ENCODE assay signal across 11 cellular contexts in genomic region chr1:151825811-151826660, GRCh38.
A peak's percentile ranks its signal among the peaks of the same experiment; 100 is the strongest.
DNase-seq lines count a peak whose midpoint lies in the region; ATAC-seq and TF ChIP-seq lines count a peak whose summit lies in the region.
"Had no signal": no experiment of that assay in that cellular context is flagged by ENCODE, and none has a peak within 500 bp of the region (broad histone marks: within the 10 kb centered on the region; RNA-seq: fewer than 3 reads in every experiment).

No MANE protein-coding gene starts in this region.

- POLR2A ChIA-PET in RWPE1 (lab: Yijun Ruan, JAX; ENCODE audit: low non-redundant PET), result no interaction called here

- CTCF ChIA-PET in RWPE1 (lab: Yijun Ruan, JAX), result no interaction called here

- TF ChIP-seq CTCF in RWPE1 (conservative IDR thresholded peaks at IDR 0.05; ENCODE audit: low read depth), result no peak

- H3K9me3 Mint-ChIP-seq in stimulated activated naive CD8-positive, alpha-beta T cell treated with anti-CD3 and anti-CD28 coated beads, Interleukin-15, amount 100 ng/mL, for 72 hours, result no peaks in the 10 kb centered on the region
- no peaks in the 10 kb centered on the region for H3K9me3 Mint-ChIP-seq in activated T-cell treated with anti-CD3 and anti-CD28 coated beads, Interleukin-2, amount 50 U/mL, for 24 hours
- H3K9me3 Mint-ChIP-seq: activated naive CD4-positive, alpha-beta T cell treated with anti-CD3 and anti-CD28 coated beads, Interleukin-2, amount 10 ng/mL, durations not matched to agents 7 days and 5 days had no signal

- no peak overlapping the region for H3K27ac ChIP-seq in RWPE1

- H3K27me3 Mint-ChIP-seq in stimulated activated naive CD8-positive, alpha-beta T cell treated with anti-CD3 and anti-CD28 coated beads, Interleukin-15, amount 100 ng/mL, for 72 hours, result no peaks in the 10 kb centered on the region
- H3K27me3 Mint-ChIP-seq in activated T-cell treated with anti-CD3 and anti-CD28 coated beads, Interleukin-2, amount 50 U/mL, for 24 hours, result no peaks in the 10 kb centered on the region

- DNase-seq in stimulated activated naive CD8-positive, alpha-beta T cell treated with anti-CD3 and anti-CD28 coated beads, Interleukin-15, Interleukin-2, amounts not matched to agents 100 U/mL and 50 U/mL, for 24 hours, result peak; percentile 65
- no peak for DNase-seq in stimulated activated naive CD8-positive, alpha-beta T cell treated with anti-CD3 and anti-CD28 coated beads, Interleukin-15, amount 100 ng/mL, for 72 hours
- peak; percentile 62 for DNase-seq in activated T-cell treated with anti-CD3 and anti-CD28 coated beads, Interleukin-2, amount 50 U/mL, for 24 hours
- peak; percentile 53 for DNase-seq in iPS-NIHi7 (ENCODE audit: extremely low spot score)
- no peak for DNase-seq in RWPE1 (ENCODE audit: low spot score)
- DNase-seq in Kasumi-1 (lab: John Stamatoyannopoulos, UW), result no peak
- no peak for DNase-seq in NCI-H1694 treated with DMSO at 0.1 percent for 48 hours (lab: John Stamatoyannopoulos, UW)
- DNase-seq in SHP77 (lab: John Stamatoyannopoulos, UW), result no peak
- DNase-seq: activated naive CD4-positive, alpha-beta T cell treated with anti-CD3 and anti-CD28 coated beads, Interleukin-2, amount 10 ng/mL, durations not matched to agents 7 days and 5 days; NCI-H345 had no signal

- H3K4me1 Mint-ChIP-seq in stimulated activated naive CD8-positive, alpha-beta T cell treated with anti-CD3 and anti-CD28 coated beads, Interleukin-15, amount 100 ng/mL, for 72 hours, result peaks cover 83% of the 10 kb centered on the region
- peaks cover 81% of the 10 kb centered on the region for H3K4me1 Mint-ChIP-seq in activated T-cell treated with anti-CD3 and anti-CD28 coated beads, Interleukin-2, amount 50 U/mL, for 24 hours (ENCODE audit: low read depth)

- no peaks in the 10 kb centered on the region for H3K36me3 Mint-ChIP-seq in activated T-cell treated with anti-CD3 and anti-CD28 coated beads, Interleukin-2, amount 50 U/mL, for 24 hours (ENCODE audit: low read depth)
- H3K36me3 Mint-ChIP-seq: activated naive CD4-positive, alpha-beta T cell treated with anti-CD3 and anti-CD28 coated beads, Interleukin-2, amount 10 ng/mL, durations not matched to agents 7 days and 5 days had no signal

- H3K4me3 Mint-ChIP-seq in stimulated activated naive CD8-positive, alpha-beta T cell treated with anti-CD3 and anti-CD28 coated beads, Interleukin-15, amount 100 ng/mL, for 72 hours, result no peak overlapping the region
- H3K4me3 Mint-ChIP-seq in activated T-cell treated with anti-CD3 and anti-CD28 coated beads, Interleukin-2, amount 50 U/mL, for 24 hours, result peak overlapping the region; percentile 69
- H3K4me3 Mint-ChIP-seq: activated naive CD4-positive, alpha-beta T cell treated with anti-CD3 and anti-CD28 coated beads, Interleukin-2, amount 10 ng/mL, durations not matched to agents 7 days and 5 days had no signal

- no peak overlapping the region for H3K27ac Mint-ChIP-seq in stimulated activated naive CD8-positive, alpha-beta T cell treated with anti-CD3 and anti-CD28 coated beads, Interleukin-15, amount 100 ng/mL, for 72 hours
- peak overlapping the region; percentile 76 for H3K27ac Mint-ChIP-seq in activated T-cell treated with anti-CD3 and anti-CD28 coated beads, Interleukin-2, amount 50 U/mL, for 24 hours
- H3K27ac Mint-ChIP-seq: activated naive CD4-positive, alpha-beta T cell treated with anti-CD3 and anti-CD28 coated beads, Interleukin-2, amount 10 ng/mL, durations not matched to agents 7 days and 5 days had no signal

- ATAC-seq in stimulated activated naive CD8-positive, alpha-beta T cell treated with anti-CD3 and anti-CD28 coated beads, Interleukin-15, Interleukin-2, amounts not matched to agents 100 U/mL and 50 U/mL, for 24 hours, result peak; percentile 37
- no peak for ATAC-seq in stimulated activated naive CD8-positive, alpha-beta T cell treated with anti-CD3 and anti-CD28 coated beads, Interleukin-15, amount 100 ng/mL, for 72 hours
- ATAC-seq: right cardiac atrium had no signal

Comparison
In these comparisons a context has a peak if more than half of its experiments do, and no peak if none do; other contexts are left out.
1. DNase-seq: peak in stimulated activated naive CD8-positive, alpha-beta T cell treated with anti-CD3 and anti-CD28 coated beads, Interleukin-15, Interleukin-2, amounts not matched to agents 100 U/mL and 50 U/mL, for 24 hours (single experiment), activated T-cell treated with anti-CD3 and anti-CD28 coated beads, Interleukin-2, amount 50 U/mL, for 24 hours (single experiment) and iPS-NIHi7 (single experiment); none in stimulated activated naive CD8-positive, alpha-beta T cell treated with anti-CD3 and anti-CD28 coated beads, Interleukin-15, amount 100 ng/mL, for 72 hours (0 of 2), RWPE1 (single experiment), Kasumi-1 (0 of 2), NCI-H1694 treated with DMSO at 0.1 percent for 48 hours (single experiment) and SHP77 (0 of 2).